In genomic region chr1:178679237-178679636, GRCh38 we compare ENCODE assay signal across 20 cellular contexts. TPM values are rescaled to one million over a fixed set of nuclear protein-coding genes. Genes with fewer than 3 reads are reported as not detected.
DNase-seq lines count a peak whose midpoint lies in the region; ATAC-seq, FAIRE-seq and TF ChIP-seq lines count a peak whose summit lies in the region.
"Had no signal": no experiment of that assay in that cellular context is flagged by ENCODE, and none has a peak within 500 bp of the region (broad histone marks: within the 10 kb centered on the region; RNA-seq: fewer than 3 reads in every experiment).

No MANE protein-coding gene starts in this region.

- no peak overlapping the region for H3K9ac ChIP-seq in Karpas-422 (ENCODE audit: low read length)
- H3K9ac ChIP-seq: BLaER1 treated with 17β-estradiol and CSF1 and Interleukin-3, amounts not matched to agents 10 nM and 100 nM had no signal

- H3K4me1 ChIP-seq in A549, result peaks cover 21% of the 10 kb centered on the region
- H3K4me1 ChIP-seq in GM23338 (ENCODE audit: insufficient read depth), result no peaks in the 10 kb centered on the region
- peaks cover 42% of the 10 kb centered on the region for H3K4me1 ChIP-seq in Karpas-422 (ENCODE audit: low read length)
- H3K4me1 ChIP-seq: Caco-2 had no signal

- no peaks in the 10 kb centered on the region for H3K9me2 ChIP-seq in GM23338 (ENCODE audit: insufficient read depth)
- no peaks in the 10 kb centered on the region for H3K9me2 ChIP-seq in Karpas-422 (replicated peaks; ENCODE audit: insufficient read depth, low read length)

- H4K20me1 ChIP-seq in GM23338 (replicated peaks; ENCODE audit: insufficient read depth), result no peaks in the 10 kb centered on the region
- H4K20me1 ChIP-seq in Karpas-422 (ENCODE audit: insufficient read depth, low read depth, low read length), result no peaks in the 10 kb centered on the region
- H4K20me1 ChIP-seq: BLaER1 treated with 17β-estradiol and CSF1 and Interleukin-3, amounts not matched to agents 10 nM and 100 nM had no signal

- peaks cover 3% of the 10 kb centered on the region; the same call in 1 of the 3 replicates for H3K9me3 Mint-ChIP-seq in GM23338
- H3K9me3 Mint-ChIP-seq: CD4-positive, alpha-beta T cell; CD8-positive, alpha-beta T cell had no signal

- H3K4me3 ChIP-seq in A549, result no peak overlapping the region
- H3K4me3 ChIP-seq in GM23338, result no peak overlapping the region
- H3K4me3 ChIP-seq in Karpas-422 (ENCODE audit: low read length), result no peak overlapping the region
- H3K4me3 ChIP-seq: BLaER1 treated with 17β-estradiol and CSF1 and Interleukin-3, amounts not matched to agents 10 nM and 100 nM had no signal

- POLR2A ChIA-PET in A549 (lab: Yijun Ruan, JAX), result no interaction called here

- no peaks in the 10 kb centered on the region for H3K79me2 ChIP-seq in GM23338 (replicated peaks; ENCODE audit: insufficient read depth)
- peaks cover 95% of the 10 kb centered on the region for H3K79me2 ChIP-seq in Karpas-422 (ENCODE audit: low read length)

- H3F3A ChIP-seq in GM23338 (replicated peaks; ENCODE audit: low read depth), result no peaks in the 10 kb centered on the region

- no peak for DNase-seq in A549 (ENCODE audit: low read depth in 1 of 2, low spot score in 1 of 2)
- DNase-seq in GM23338 (ENCODE audit: low spot score), result no peak
- DNase-seq in Karpas-422, result no peak
- no peak for DNase-seq in activated T-cell treated with anti-CD3 and anti-CD28 coated beads, Interleukin-2, amount 50 U/mL, for 48 hours
- no peak for DNase-seq in NCI-H1105 (lab: John Stamatoyannopoulos, UW)
- DNase-seq: 8988T; AML-193; Caco-2; Calu3; CD4-positive, alpha-beta T cell; CD8-positive, alpha-beta T cell; DMS79 treated with DMSO at 0.1 percent for 48 hours; GF-D8 had no signal

- no peak overlapping the region for H3K4me3 Mint-ChIP-seq in GM23338
- H3K4me3 Mint-ChIP-seq: B cell; CD4-positive, alpha-beta T cell; CD8-positive, alpha-beta T cell had no signal

- no peaks in the 10 kb centered on the region for H3K4me1 Mint-ChIP-seq in GM23338

- H3K9me3 ChIP-seq in A549 (no peaks in the 10 kb centered on the region), Karpas-422 (ENCODE audit: low read length) (no peaks in the 10 kb centered on the region)
- H3K9me3 ChIP-seq: Caco-2 had no signal

- H3K36me3 ChIP-seq in GM23338 (ENCODE audit: insufficient read depth) (no peaks in the 10 kb centered on the region), Karpas-422 (ENCODE audit: insufficient read depth, low read length) (peaks cover 67% of the 10 kb centered on the region)
- H3K36me3 ChIP-seq: BLaER1 treated with 17β-estradiol and CSF1 and Interleukin-3, amounts not matched to agents 10 nM and 100 nM had no signal

- H3K27ac Mint-ChIP-seq in GM23338, result no peak overlapping the region
- H3K27ac Mint-ChIP-seq: B cell; CD4-positive, alpha-beta T cell; CD8-positive, alpha-beta T cell had no signal

- no peak for TF ChIP-seq POLR2A in A549 (IDR thresholded peaks at IDR 0.05; ENCODE audit: low read length)

- H3K4me2 ChIP-seq in A549 (no peak overlapping the region), GM23338 (no peak overlapping the region), Karpas-422 (ENCODE audit: low read depth, low read length, poor library complexity, severe bottlenecking) (no peak overlapping the region)

- no peak for TF ChIP-seq EP300 in A549 (IDR thresholded peaks at IDR 0.05)

- TF ChIP-seq RAD21 in A549 (conservative IDR thresholded peaks at IDR 0.05 in 1 of 2, IDR thresholded peaks at IDR 0.05 in 1 of 2), result no peak

- peaks cover 1% of the 10 kb centered on the region for H3K27me3 Mint-ChIP-seq in GM23338 (ENCODE audit: insufficient read depth, low read depth, poor library complexity)
- H3K27me3 Mint-ChIP-seq: B cell; CD4-positive, alpha-beta T cell had no signal

- TF ChIP-seq CTCF in A549 (IDR thresholded peaks at IDR 0.05) (no peak), GM23338 (conservative IDR thresholded peaks at IDR 0.05; ENCODE audit: low read depth in 2 of 2) (no peak)

- 55% methylated on average over 2 of the region's 2 CpGs for WGBS in A549 (ENCODE audit: missing lambda C conversion rate)

- no peak for FAIRE-seq in A549 (lab: Jason Lieb, UNC)
- FAIRE-seq: A204.1, G401.6, GM12891, GM19239 had no signal

- H3K27ac ChIP-seq in A549 (no peak overlapping the region), GM23338 (ENCODE audit: low read depth) (no peak overlapping the region), Karpas-422 (ENCODE audit: low read length) (peak overlapping the region; percentile 42)
- H3K27ac ChIP-seq: BLaER1 treated with 17β-estradiol and CSF1 and Interleukin-3, amounts not matched to agents 10 nM and 100 nM; C4-2B had no signal

- CTCF ChIA-PET in A549 (lab: Yijun Ruan, JAX), result no interaction called here

- H3K36me3 Mint-ChIP-seq in GM23338 (ENCODE audit: low read depth), result no peaks in the 10 kb centered on the region
- H3K36me3 Mint-ChIP-seq: CD8-positive, alpha-beta T cell had no signal

- H3K27me3 ChIP-seq in GM23338 (ENCODE audit: insufficient read depth), result no peaks in the 10 kb centered on the region
- no peaks in the 10 kb centered on the region for H3K27me3 ChIP-seq in Karpas-422 (ENCODE audit: low read length)
- H3K27me3 ChIP-seq: BLaER1 treated with 17β-estradiol and CSF1 and Interleukin-3, amounts not matched to agents 10 nM and 100 nM had no signal

- ATAC-seq in A549 (no peak), GM23338 (no peak)
- ATAC-seq: CD8-positive, alpha-beta T cell had no signal

- H2AFZ ChIP-seq in GM23338, result 0 out of 2 replicates have a peak overlapping the region, but pooled peaks have one; percentile 10
- H2AFZ ChIP-seq in Karpas-422 (ENCODE audit: low read length), result no peak overlapping the region

TF ChIP-seq in A549, 52 proteins besides CTCF, POLR2A, EP300 and RAD21:
- TF ChIP-seq CBX2 (IDR thresholded peaks at IDR 0.05; ENCODE audit: borderline replicate concordance, low read depth), result no peak
- no peak for TF ChIP-seq HEYL (CRISPR knock-in tag; IDR thresholded peaks at IDR 0.05)
- TF ChIP-seq FOSB (CRISPR knock-in tag; IDR thresholded peaks at IDR 0.05), result no peak
- no peak for TF ChIP-seq TP53 (CRISPR knock-in tag; IDR thresholded peaks at IDR 0.05)
- peak; percentile 12 for TF ChIP-seq MAFK (IDR thresholded peaks at IDR 0.05; ENCODE audit: partially characterized antibody)

TF ChIP-seq in GM23338, 12 proteins besides CTCF, POLR2A, EP300 and RAD21 (continues in another document):
- TF ChIP-seq ZNF114 (CRISPR knock-in tag; IDR thresholded peaks at IDR 0.05) (no peak), REST (IDR thresholded peaks at IDR 0.05; ENCODE audit: unreplicated experiment) (no peak)

RNA-seq across cellular contexts. Expression of gene RALGPS2, which starts 45.8 kb away (rescaled TPM):
- polyA plus RNA-seq in A549 (2011; rRNA removed) (18.6 and 23.7 TPM in 2 replicates), A549 (2017; fragmentation: RNase III; extraction: RNeasy Plus Mini Kit Qiagen cat#74134 plus additional on column Dnase treatment) (10.2 to 11.8 TPM (median 10.5 TPM) in 3 replicates), GM23338 (2016; fragmentation: Nextera tagmentation; extraction: Ambion mirVana) (8.1 and 8.8 TPM in 2 replicates)
- polyA plus RNA-seq in A549 (2012; cell fraction: cytosol; rRNA removed), result 2.9 and 3.7 TPM in 2 replicates
- 1.8 and 2.4 TPM in 2 replicates for polyA plus RNA-seq in A549 (2012; cell fraction: nucleus; rRNA removed)
- 14.1 and 15.9 TPM in 2 replicates for polyA minus RNA-seq in A549 (2011; rRNA and poly(A)+ RNA removed)
- 28.6 and 31.2 TPM in 2 replicates for total RNA-seq in GM23338 (2014; rRNA removed; shearing (Covaris generic))
- total RNA-seq in Karpas-422 (2014; rRNA removed; shearing (Covaris generic); ENCODE audit: low replicate concordance), result 151 and 238 TPM in 2 replicates
